In the genomic region with DNA sequence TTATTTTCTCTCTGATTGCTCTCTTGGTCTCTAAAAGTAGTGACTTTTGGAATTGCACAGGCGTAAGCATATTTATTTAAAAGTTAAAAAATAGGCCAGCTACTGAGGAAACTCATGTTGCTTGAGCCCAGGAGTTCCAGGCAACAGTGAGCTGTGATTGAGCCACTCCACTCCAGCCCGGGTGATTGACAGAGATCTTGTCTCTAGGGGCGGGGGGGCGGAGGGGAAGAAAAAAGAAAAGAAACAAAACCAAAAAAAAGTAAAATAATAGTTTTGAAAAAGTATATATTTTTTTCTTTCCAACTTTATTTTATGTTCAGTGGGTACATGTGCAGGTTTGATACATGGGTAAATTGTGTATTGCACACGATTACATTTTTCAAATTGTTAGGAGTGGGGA, we compare ENCODE assay signal across 33 cellular contexts.
"Had no signal": no experiment of that assay in that cellular context is flagged by ENCODE, and none has a peak within 500 bp of the region (broad histone marks: within the 10 kb centered on the region; RNA-seq: fewer than 3 reads in every experiment).

No MANE protein-coding gene starts in this region.

- H3K36me3 ChIP-seq: MG63 had no signal

- H3K27ac ChIP-seq: KMS-11 had no signal

- DNase-seq: Karpas-422, Kasumi-1, MG63, MM.1S, MV-4-11, NCI-H1048, NCI-H1092, NCI-H1092 treated with DMSO at 0.1 percent for 48 hours, NCI-H1105, NCI-H1105 treated with DMSO at 0.1 percent for 48 hours, NCI-H1417 treated with DMSO at 0.1 percent for 48 hours, NCI-H1436, NCI-H1436 treated with DMSO at 0.1 percent for 48 hours, NCI-H146, NCI-H1694, NCI-H1694 treated with DMSO at 0.1 percent for 48 hours, NCI-H187, NCI-H187 treated with DMSO at 0.1 percent for 48 hours, NCI-H1930, NCI-H2029, NCI-H2029 treated with DMSO at 0.1 percent for 48 hours, NCI-H2081, NCI-H2081 treated with DMSO at 0.1 percent for 48 hours, NCI-H2107, NCI-H2171, NCI-H2171 treated with DMSO at 0.1 percent for 48 hours, NCI-H2227 treated with DMSO at 0.1 percent for 48 hours, NCI-H226, NCI-H345, NCI-H446, NCI-H446 treated with DMSO at 0.1 percent for 48 hours, NCI-H510A had no signal

- H3K4me3 ChIP-seq: MG63 had no signal

- H3K27me3 ChIP-seq: MG63 had no signal

- H3K9ac ChIP-seq: KMS-11 had no signal

- H3K4me2 ChIP-seq: KMS-11 had no signal
